ENCODE assay signal across 1 cellular context in the genomic region with DNA sequence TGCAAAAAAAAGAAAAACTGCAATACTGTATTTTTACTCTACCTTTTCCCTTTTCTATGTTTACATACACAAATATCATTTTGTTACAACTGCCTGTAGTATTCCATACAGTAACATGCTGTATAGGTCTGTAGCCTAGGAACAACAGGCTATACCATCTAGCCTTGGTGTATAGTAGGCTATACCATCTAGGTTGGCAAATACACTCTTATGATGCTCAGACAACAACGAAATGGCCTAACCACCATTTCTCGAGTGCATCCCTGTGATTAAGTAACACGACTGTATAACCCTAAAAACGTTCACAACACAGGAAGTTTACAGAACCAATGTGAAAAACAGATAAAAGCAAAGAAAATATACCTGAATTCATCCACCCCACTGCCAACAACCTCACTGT.
TF ChIP-seq lines count a peak whose summit lies in the region.

No MANE protein-coding gene starts in this region.

TF ChIP-seq in HEK293, 187 proteins besides CTCF, POLR2A, EP300 and RAD21 (continued from another document):
- TF ChIP-seq ZNF211 (tag by site-specific recombination; IDR thresholded peaks at IDR 0.05; ENCODE audit: low read depth) (peak; percentile 53; the same call in 1 of the 2 replicates), SP2 (tag by site-specific recombination; IDR thresholded peaks at IDR 0.05) (no peak)
